Comparison of ENCODE assay signal across 21 cellular contexts in genomic region chr14:85248881-85249635, GRCh38.
A peak's percentile ranks its signal among the peaks of the same experiment; 100 is the strongest.
DNase-seq lines count a peak whose midpoint lies in the region; ATAC-seq, FAIRE-seq and TF ChIP-seq lines count a peak whose summit lies in the region.
"Had no signal": no experiment of that assay in that cellular context is flagged by ENCODE, and none has a peak within 500 bp of the region (broad histone marks: within the 10 kb centered on the region; RNA-seq: fewer than 3 reads in every experiment).

No MANE protein-coding gene starts in this region.

- H3K4me3 ChIP-seq in HepG2 (replicated peaks in 1 of 3; ENCODE audit: insufficient read depth in 1 of 3, low read depth in 2 of 3, low read length in 3 of 3) (no peak overlapping the region), right lobe of liver (no peak overlapping the region), mammary epithelial cell (replicated peaks in 1 of 3; ENCODE audit: insufficient read depth in 1 of 3, low read depth in 2 of 3, low read length in 3 of 3) (no peak overlapping the region), mucosa of descending colon (no peak overlapping the region)
- H3K4me3 ChIP-seq: ascending aorta, coronary artery, MG63 had no signal

- POLR2A ChIA-PET in HepG2 (lab: Yijun Ruan, JAX), result no interaction called here

- H2AFZ ChIP-seq in HepG2 (ENCODE audit: low read length) (no peak overlapping the region), mammary epithelial cell (ENCODE audit: low read depth, low read length) (no peak overlapping the region)

- H3K9me3 ChIP-seq in HepG2 (ENCODE audit: low read length), result peaks cover 72% of the 10 kb centered on the region
- no peaks in the 10 kb centered on the region for H3K9me3 ChIP-seq in right lobe of liver
- no peaks in the 10 kb centered on the region for H3K9me3 ChIP-seq in mammary epithelial cell (replicated peaks; ENCODE audit: insufficient read depth, low read length)
- no peaks in the 10 kb centered on the region for H3K9me3 ChIP-seq in mucosa of descending colon
- H3K9me3 ChIP-seq: ascending aorta, MG63 had no signal

- intact Hi-C loops in HepG2 (cut with micrococcal nuclease; ENCODE audit: unreplicated experiment), result no loop called here
- intact Hi-C loops in right lobe of liver (cut with DNase I), result no loop called here
- intact Hi-C loops in mammary epithelial cell (cut with micrococcal nuclease), result no loop called here
- intact Hi-C loops in mucosa of descending colon (cut with DNase I, micrococcal nuclease), result no loop called here

- no peak for TF ChIP-seq POLR2A in HepG2 (IDR thresholded peaks at IDR 0.05; ENCODE audit: insufficient read depth in 1 of 2, low read depth in 2 of 2, low read length in 2 of 2)
- TF ChIP-seq POLR2A in right lobe of liver (IDR thresholded peaks at IDR 0.05), result no peak

- FAIRE-seq in HepG2 (lab: Jason Lieb, UNC), result no peak
- FAIRE-seq: endothelial cell of umbilical vein, islet of Langerhans had no signal

- H3K4me2 ChIP-seq in HepG2 (ENCODE audit: low read depth, low read length) (no peak overlapping the region), mammary epithelial cell (ENCODE audit: insufficient read depth, low read depth, low read length) (peak overlapping the region; percentile 34)

- BruUV-seq in HepG2 (replicated peaks; lab: Mats Ljungman, UMichigan) (no TSS peak), mammary epithelial cell (replicated peaks; lab: Mats Ljungman, UMichigan) (no TSS peak)

- H4K20me1 ChIP-seq in HepG2 (ENCODE audit: insufficient read depth, low read length), result no peaks in the 10 kb centered on the region
- H4K20me1 ChIP-seq in mammary epithelial cell (ENCODE audit: insufficient read depth, low read length), result no peaks in the 10 kb centered on the region

- DNase-seq in HepG2 (ENCODE audit: low spot score) (no peak), right lobe of liver (no peak), mammary epithelial cell (peak; percentile 48), iris pigment epithelial cell (ENCODE audit: low read depth) (peak; percentile 76), COLO668 (lab: John Stamatoyannopoulos, UW; ENCODE audit: unreplicated experiment) (no peak), mucosa of descending colon (no peak), anterior cingulate cortex (lab: John Stamatoyannopoulos, UW) (no peak)
- DNase-seq: ACHN; activated CD4-positive, alpha-beta T cell treated with anti-CD3 and anti-CD28 coated beads for 1 hour; CD8-positive, alpha-beta T cell; mesenchymal stem cell; MG63; NCI-H2029 treated with DMSO at 0.1 percent for 48 hours; retina; stimulated activated naive CD8-positive, alpha-beta T cell treated with anti-CD3 and anti-CD28 coated beads, Interleukin-15, amount 100 ng/mL, for 72 hours; T-helper 9 cell had no signal

- ATAC-seq in HepG2, result no peak
- no peak for ATAC-seq in right lobe of liver
- ATAC-seq in GM21737 (IDR thresholded peaks at IDR 0.05; ENCODE audit: unreplicated experiment), result no peak
- no peak for ATAC-seq in mucosa of descending colon
- ATAC-seq: CD8-positive, alpha-beta T cell; stimulated activated naive CD8-positive, alpha-beta T cell treated with anti-CD3 and anti-CD28 coated beads, Interleukin-15, amount 100 ng/mL, for 72 hours had no signal

- dilution Hi-C loops in mammary epithelial cell (cut with HindIII; ENCODE audit: low sequenced_read_pairs), result no loop called here

- H3K27ac ChIP-seq in HepG2 (ENCODE audit: extremely low read length, insufficient read depth, low read length) (no peak overlapping the region), right lobe of liver (no peak overlapping the region), mammary epithelial cell (ENCODE audit: insufficient read depth, low read depth, low read length) (no peak overlapping the region)
- H3K27ac ChIP-seq: ascending aorta, coronary artery had no signal

- no peak for TF ChIP-seq RAD21 in HepG2 (CRISPR knock-in tag; IDR thresholded peaks at IDR 0.05)

- in situ Hi-C loops in HepG2 (cut with HindIII; ENCODE audit: extremely low pct_ligation_motif_present, low pct_unique_long_range_greater_than_20kb), result no loop called here
- in situ Hi-C loops in mammary epithelial cell (cut with MboI; ENCODE audit: low sequenced_read_pairs in 2 of 2), result loop anchor here in 1 of 2 donors (25.0 kb wide), 1 partner anchor 163 kb away; no protein-coding TSS in a partner anchor

- WGBS in HepG2 (ENCODE audit: low lambda C conversion rate), result 24% methylated on average over 4 of the region's 4 CpGs
- 64% methylated on average over 4 of the region's 4 CpGs for WGBS in right lobe of liver (ENCODE audit: insufficient coverage, low coverage, low lambda C conversion rate, missing lambda C conversion rate)
- 15% methylated on average over 4 of the region's 4 CpGs for WGBS in mammary epithelial cell (ENCODE audit: low coverage, missing lambda C conversion rate)

- H3K4me1 ChIP-seq in HepG2 (ENCODE audit: insufficient read depth, low read length), result no peaks in the 10 kb centered on the region
- H3K4me1 ChIP-seq in right lobe of liver, result no peaks in the 10 kb centered on the region
- H3K4me1 ChIP-seq in mammary epithelial cell (ENCODE audit: insufficient read depth, low read length), result peaks cover 27% of the 10 kb centered on the region
- H3K4me1 ChIP-seq in mucosa of descending colon (ENCODE audit: low read depth), result no peaks in the 10 kb centered on the region
- H3K4me1 ChIP-seq: ascending aorta had no signal

- H3K36me3 ChIP-seq in HepG2 (replicated peaks in 1 of 2; ENCODE audit: control insufficient read depth in 1 of 2, insufficient read depth in 2 of 2, low read length in 2 of 2), result no peaks in the 10 kb centered on the region
- H3K36me3 ChIP-seq in right lobe of liver, result no peaks in the 10 kb centered on the region
- no peaks in the 10 kb centered on the region for H3K36me3 ChIP-seq in mammary epithelial cell (ENCODE audit: insufficient read depth, low read length)
- H3K36me3 ChIP-seq in mucosa of descending colon (ENCODE audit: low read depth), result no peaks in the 10 kb centered on the region
- H3K36me3 ChIP-seq: ascending aorta, MG63 had no signal

- TF ChIP-seq EP300 in HepG2 (IDR thresholded peaks at IDR 0.05; ENCODE audit: low read depth in 2 of 2, low read length in 2 of 2) (no peak), HepG2 (CRISPR knock-in tag; IDR thresholded peaks at IDR 0.05; ENCODE audit: borderline replicate concordance) (no peak)

- TF ChIP-seq CTCF in HepG2 (CRISPR knock-in tag; IDR thresholded peaks at IDR 0.05) (no peak), right lobe of liver (IDR thresholded peaks at IDR 0.05) (no peak), mammary epithelial cell (conservative IDR thresholded peaks at IDR 0.05 in 1 of 2, IDR thresholded peaks at IDR 0.05 in 1 of 2; ENCODE audit: extremely low read depth in 1 of 2, insufficient read depth in 1 of 2, low read depth in 1 of 2, low read length in 2 of 2) (no peak), mucosa of descending colon (IDR thresholded peaks at IDR 0.05) (no peak)

- H3K79me2 ChIP-seq in HepG2 (ENCODE audit: insufficient read depth, low read length) (no peaks in the 10 kb centered on the region), mammary epithelial cell (ENCODE audit: insufficient read depth, low read length) (no peaks in the 10 kb centered on the region)

- CTCF ChIA-PET in HepG2 (lab: Yijun Ruan, JAX; ENCODE audit: low intra/inter-chr PET ratio, low total read pairs) (no interaction called here), mammary epithelial cell (lab: Charles Lee; ENCODE audit: low non-redundant PET) (no interaction called here)

- H3K9ac ChIP-seq in HepG2 (ENCODE audit: insufficient read depth, low read depth, low read length) (no peak overlapping the region), mammary epithelial cell (ENCODE audit: insufficient read depth, low read length) (no peak overlapping the region)

- no peaks in the 10 kb centered on the region for H3K27me3 ChIP-seq in HepG2 (ENCODE audit: control insufficient read depth in 1 of 2, insufficient read depth in 2 of 2, low read length in 2 of 2)
- no peaks in the 10 kb centered on the region for H3K27me3 ChIP-seq in right lobe of liver
- H3K27me3 ChIP-seq in mammary epithelial cell (ENCODE audit: insufficient read depth, low read length), result no peaks in the 10 kb centered on the region
- H3K27me3 ChIP-seq: ascending aorta, MG63 had no signal

TF ChIP-seq in HepG2, 621 proteins besides CTCF, POLR2A, EP300 and RAD21:
- TF ChIP-seq ZNF652 (CRISPR knock-in tag; IDR thresholded peaks at IDR 0.05; ENCODE audit: borderline replicate concordance, low read depth), result no peak
- 0 out of 2 replicates have a peak, but pooled peaks have one; percentile 30 for TF ChIP-seq CEBPB (IDR thresholded peaks at IDR 0.05; ENCODE audit: borderline replicate concordance, low read depth, low read length)

Comparison
In these comparisons a context has a peak if more than half of its experiments do, and no peak if none do; other contexts are left out.
1. DNase-seq: peak in mammary epithelial cell (single experiment) and iris pigment epithelial cell (single experiment); none in HepG2 (single experiment), right lobe of liver (0 of 3), COLO668 (single experiment), mucosa of descending colon (0 of 3) and anterior cingulate cortex (0 of 58).